In genomic region chr10:102112210-102112817, GRCh38 we compare ENCODE assay signal across 11 cellular contexts. TPM values are rescaled to one million over a fixed set of nuclear protein-coding genes. Genes with fewer than 3 reads are reported as not detected.
DNase-seq lines count a peak whose midpoint lies in the region; ATAC-seq and TF ChIP-seq lines count a peak whose summit lies in the region.
"Had no signal": no experiment of that assay in that cellular context is flagged by ENCODE, and none has a peak within 500 bp of the region (broad histone marks: within the 10 kb centered on the region; RNA-seq: fewer than 3 reads in every experiment).

No MANE protein-coding gene starts in this region.

- H3K4me1 ChIP-seq in gastroesophageal sphincter: peaks cover 5 to 61% (median 40%) of the 10 kb centered on the region in 3 donors

- no peak overlapping the region for H3K4me3 ChIP-seq in gastroesophageal sphincter

- TF ChIP-seq EP300 in gastroesophageal sphincter (IDR thresholded peaks at IDR 0.05): no peak

- TF ChIP-seq POLR2A in gastroesophageal sphincter (IDR thresholded peaks at IDR 0.05): no peak

- H3K27me3 Mint-ChIP-seq in activated T-cell treated with anti-CD3 and anti-CD28 coated beads, Interleukin-2, amount 50 U/mL, for 72 hours (ENCODE audit: low read depth): no peaks in the 10 kb centered on the region
- H3K27me3 Mint-ChIP-seq in activated T-cell treated with anti-CD3 and anti-CD28 coated beads, Interleukin-2, amount 50 U/mL, for 4 hours (ENCODE audit: low read depth): no peaks in the 10 kb centered on the region

- H3K9me3 ChIP-seq in gastroesophageal sphincter: no peaks in the 10 kb centered on the region

- no CpG with 5 or more reads among the region's 3 CpGs for WGBS in gastroesophageal sphincter (ENCODE audit: low coverage in 1 of 2), 2 donors

- peaks cover 0 to 13% of the 10 kb centered on the region in 2 donors for H3K36me3 Mint-ChIP-seq in activated T-cell treated with anti-CD3 and anti-CD28 coated beads, Interleukin-2, amount 50 U/mL, for 72 hours (ENCODE audit: insufficient read depth in 2 of 2)
- peaks cover 23% of the 10 kb centered on the region for H3K36me3 Mint-ChIP-seq in activated T-cell treated with anti-CD3 and anti-CD28 coated beads, Interleukin-2, amount 50 U/mL, for 4 hours (ENCODE audit: insufficient read depth)
- H3K36me3 Mint-ChIP-seq in stimulated activated effector memory CD8-positive, alpha-beta T cell treated with anti-CD3 and anti-CD28 coated beads, Interleukin-12 subunit alpha, Interleukin-12 subunit beta, amount 100 ng/mL, for 72 hours: peaks cover 62% of the 10 kb centered on the region

- H3K27ac ChIP-seq in RWPE1: peak overlapping the region; percentile 94
- peak overlapping the region; percentile 82 for H3K27ac ChIP-seq in epithelial cell of prostate
- peak overlapping the region in 1 of 4 donors; percentile 14 for H3K27ac ChIP-seq in gastroesophageal sphincter

- peaks cover 46% of the 10 kb centered on the region for H3K4me1 Mint-ChIP-seq in activated T-cell treated with anti-CD3 and anti-CD28 coated beads, Interleukin-2, amount 50 U/mL, for 72 hours (ENCODE audit: low read depth)
- peaks cover 39% of the 10 kb centered on the region for H3K4me1 Mint-ChIP-seq in activated T-cell treated with anti-CD3 and anti-CD28 coated beads, Interleukin-2, amount 50 U/mL, for 4 hours (ENCODE audit: low read depth)
- peaks cover 58% of the 10 kb centered on the region for H3K4me1 Mint-ChIP-seq in stimulated activated effector memory CD8-positive, alpha-beta T cell treated with anti-CD3 and anti-CD28 coated beads, Interleukin-12 subunit alpha, Interleukin-12 subunit beta, amount 100 ng/mL, for 72 hours

- H3K4me3 Mint-ChIP-seq in activated T-cell treated with anti-CD3 and anti-CD28 coated beads, Interleukin-2, amount 50 U/mL, for 72 hours: peak overlapping the region; percentile 74 to 96
- H3K4me3 Mint-ChIP-seq in activated T-cell treated with anti-CD3 and anti-CD28 coated beads, Interleukin-2, amount 50 U/mL, for 4 hours: no peak overlapping the region
- H3K4me3 Mint-ChIP-seq in stimulated activated effector memory CD8-positive, alpha-beta T cell treated with anti-CD3 and anti-CD28 coated beads, Interleukin-12 subunit alpha, Interleukin-12 subunit beta, amount 100 ng/mL, for 72 hours: peak overlapping the region; percentile 81

- H3K27me3 ChIP-seq in gastroesophageal sphincter: no peaks in the 10 kb centered on the region

- H3K36me3 ChIP-seq in gastroesophageal sphincter: peaks cover 0 to 48% of the 10 kb centered on the region in 2 donors

- POLR2A ChIA-PET in RWPE1 (lab: Yijun Ruan, JAX; ENCODE audit: low non-redundant PET): interaction anchor here (0.6 kb wide), 1 partner anchor 11 kb away, joined by 6 read pairs; no protein-coding TSS in a partner anchor

- TF ChIP-seq CTCF in RWPE1 (conservative IDR thresholded peaks at IDR 0.05; ENCODE audit: low read depth) (no peak), gastroesophageal sphincter (IDR thresholded peaks at IDR 0.05) (no peak)

- CTCF ChIA-PET in RWPE1 (lab: Yijun Ruan, JAX): interaction anchor here (0.6 to 1.2 kb wide), 4 partner anchors 8 to 1101 kb away, joined by 3 to 4 read pairs (median 4); partner anchors contain the start of gene ARMH3

- peak overlapping the region; percentile 74 for H3K27ac Mint-ChIP-seq in activated T-cell treated with anti-CD3 and anti-CD28 coated beads, Interleukin-2, amount 50 U/mL, for 72 hours
- H3K27ac Mint-ChIP-seq in stimulated activated effector memory CD8-positive, alpha-beta T cell treated with anti-CD3 and anti-CD28 coated beads, Interleukin-12 subunit alpha, Interleukin-12 subunit beta, amount 100 ng/mL, for 72 hours: peak overlapping the region; percentile 94

- no peaks in the 10 kb centered on the region for H3K9me3 Mint-ChIP-seq in activated T-cell treated with anti-CD3 and anti-CD28 coated beads, Interleukin-2, amount 50 U/mL, for 72 hours
- H3K9me3 Mint-ChIP-seq in activated T-cell treated with anti-CD3 and anti-CD28 coated beads, Interleukin-2, amount 50 U/mL, for 4 hours: no peaks in the 10 kb centered on the region
- H3K9me3 Mint-ChIP-seq in stimulated activated effector memory CD8-positive, alpha-beta T cell treated with anti-CD3 and anti-CD28 coated beads, Interleukin-12 subunit alpha, Interleukin-12 subunit beta, amount 100 ng/mL, for 72 hours: no peaks in the 10 kb centered on the region

- DNase-seq in activated T-cell treated with anti-CD3 and anti-CD28 coated beads, Interleukin-2, amount 50 U/mL, for 72 hours: no peak
- no peak for DNase-seq in activated T-cell treated with anti-CD3 and anti-CD28 coated beads, Interleukin-2, amount 50 U/mL, for 4 hours
- DNase-seq in RWPE1 (ENCODE audit: low spot score): no peak
- no peak for DNase-seq in epithelial cell of prostate (ENCODE audit: low read depth, low spot score)
- DNase-seq in stimulated activated effector memory CD8-positive, alpha-beta T cell treated with anti-CD3 and anti-CD28 coated beads, Interleukin-12 subunit alpha, Interleukin-12 subunit beta, amount 100 ng/mL, for 72 hours (ENCODE audit: low spot score in 2 of 2): no peak
- DNase-seq: DMS53, NCI-H1048 had no signal

- ATAC-seq in activated T-cell treated with anti-CD3 and anti-CD28 coated beads, Interleukin-2, amount 50 U/mL, for 72 hours (replicated peaks in 1 of 2): no peak
- no peak for ATAC-seq in activated T-cell treated with anti-CD3 and anti-CD28 coated beads, Interleukin-2, amount 50 U/mL, for 4 hours
- ATAC-seq in stimulated activated effector memory CD8-positive, alpha-beta T cell treated with anti-CD3 and anti-CD28 coated beads, Interleukin-12 subunit alpha, Interleukin-12 subunit beta, amount 100 ng/mL, for 72 hours: no peak
- ATAC-seq in gastroesophageal sphincter (no peak), HG03354 (IDR thresholded peaks at IDR 0.05; ENCODE audit: poor library complexity, severe bottlenecking, unreplicated experiment) (no peak), GM21367 (IDR thresholded peaks at IDR 0.05; ENCODE audit: unreplicated experiment) (no peak)
- ATAC-seq: activated CD4-positive, CD25-positive, alpha-beta regulatory T cell treated with anti-CD3 and anti-CD28 coated beads, Interleukin-2, amount 50 U/mL, for 24 hours had no signal

RNA-seq across cellular contexts. Expression of gene LDB1, which starts 7.9 kb away (rescaled TPM):
- total RNA-seq in activated T-cell treated with anti-CD3 and anti-CD28 coated beads, Interleukin-2, amount 50 U/mL, for 72 hours: 10 to 100 TPM; 65.1 to 71.2 TPM
- 10 to 100 TPM; 55.7 to 59.6 (median 56.2) TPM for total RNA-seq in activated T-cell treated with anti-CD3 and anti-CD28 coated beads, Interleukin-2, amount 50 U/mL, for 4 hours
- total RNA-seq in gastroesophageal sphincter: 10 to 100 TPM; 43.7 to 92.0 (median 60.4) TPM

RNA-seq across cellular contexts. Expression of gene PPRC1, which starts 20.5 kb away (rescaled TPM):
- total RNA-seq in activated T-cell treated with anti-CD3 and anti-CD28 coated beads, Interleukin-2, amount 50 U/mL, for 72 hours: 10 to 100 TPM; 42.6 to 51.4 TPM
- total RNA-seq in activated T-cell treated with anti-CD3 and anti-CD28 coated beads, Interleukin-2, amount 50 U/mL, for 4 hours: 100 to 1,000 TPM; 155 to 161 (median 156) TPM
- 10 to 100 TPM; 13.4 to 31.4 (median 17.8) TPM for total RNA-seq in gastroesophageal sphincter

RNA-seq across cellular contexts. Expression of gene NOLC1, which starts 39.9 kb away (rescaled TPM):
- 100 to 1,000 TPM in 1 of 2 donors, 10 to 100 TPM in 1; 98.2 to 124 TPM for total RNA-seq in activated T-cell treated with anti-CD3 and anti-CD28 coated beads, Interleukin-2, amount 50 U/mL, for 72 hours
- total RNA-seq in activated T-cell treated with anti-CD3 and anti-CD28 coated beads, Interleukin-2, amount 50 U/mL, for 4 hours: 100 to 1,000 TPM; 451 to 523 (median 461) TPM
- 10 to 100 TPM; 52.9 to 66.5 (median 57.2) TPM for total RNA-seq in gastroesophageal sphincter

RNA-seq across cellular contexts. Expression of gene HPS6, which starts 47.2 kb away (rescaled TPM):
- 10 to 100 TPM; 11.8 to 14.0 TPM for total RNA-seq in activated T-cell treated with anti-CD3 and anti-CD28 coated beads, Interleukin-2, amount 50 U/mL, for 72 hours
- 10 to 100 TPM; 25.4 to 27.7 (median 25.5) TPM for total RNA-seq in activated T-cell treated with anti-CD3 and anti-CD28 coated beads, Interleukin-2, amount 50 U/mL, for 4 hours
- 10 to 100 TPM; 24.1 to 36.2 (median 27.1) TPM for total RNA-seq in gastroesophageal sphincter

RNA-seq across cellular contexts. Expression of gene ARMH3, which starts 56.3 kb away (rescaled TPM):
- total RNA-seq in activated T-cell treated with anti-CD3 and anti-CD28 coated beads, Interleukin-2, amount 50 U/mL, for 72 hours: 10 to 100 TPM; 20.1 to 23.1 TPM
- total RNA-seq in activated T-cell treated with anti-CD3 and anti-CD28 coated beads, Interleukin-2, amount 50 U/mL, for 4 hours: 10 to 100 TPM; 16.6 to 21.7 (median 21.5) TPM
- 10 to 100 TPM; 12.4 to 17.2 (median 14.9) TPM for total RNA-seq in gastroesophageal sphincter
